Comparison of ENCODE assay signal across 8 cellular contexts in the genomic region with DNA sequence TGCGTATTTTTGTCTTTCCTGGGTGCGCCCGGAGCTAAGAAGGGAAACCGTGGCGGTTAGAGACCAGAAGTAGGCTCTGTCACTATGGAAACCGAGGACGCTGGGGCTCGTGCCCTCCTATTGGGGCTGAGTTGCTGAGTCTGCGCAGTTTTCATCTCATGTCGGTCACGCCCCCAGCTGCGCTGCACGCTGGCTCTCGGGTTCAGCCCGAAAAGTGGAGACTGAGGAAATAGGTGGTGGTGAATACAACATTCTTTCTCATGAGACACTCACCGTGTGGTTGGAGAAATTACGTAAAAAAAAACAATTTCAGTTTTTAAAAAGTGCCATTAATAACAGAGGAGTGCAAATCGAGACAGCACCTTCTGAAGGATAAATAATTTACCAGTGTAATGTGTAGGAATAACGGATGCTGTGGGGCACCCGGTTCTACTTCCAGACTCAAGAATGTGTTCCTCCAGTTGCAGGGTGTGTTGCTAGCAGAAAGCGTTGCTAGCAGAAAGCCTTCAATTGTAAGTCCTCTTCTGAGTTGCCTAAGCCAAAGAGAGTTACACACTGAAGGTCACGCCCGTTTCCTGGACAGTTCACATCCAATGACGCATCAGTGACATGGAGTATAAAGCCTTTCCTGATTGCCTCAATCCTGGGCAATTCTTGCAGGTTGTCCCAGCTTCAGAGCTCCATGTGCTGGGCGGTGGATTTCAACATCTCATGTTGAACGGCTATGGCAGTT. TPM values are rescaled to one million over a fixed set of nuclear protein-coding genes. Genes with fewer than 3 reads are reported as not detected.
DNase-seq lines count a peak whose midpoint lies in the region; ATAC-seq, FAIRE-seq and TF ChIP-seq lines count a peak whose summit lies in the region.

No MANE protein-coding gene starts in this region.

- peak overlapping the region; percentile 70 for H3K4me3 ChIP-seq in AG04450 (ENCODE audit: low read depth, low read length)
- H3K4me3 ChIP-seq in kidney (ENCODE audit: low read length in 2 of 2): peak overlapping the region; percentile 67 to 68

- POLR2A ChIA-PET in AG04450 (lab: Yijun Ruan, JAX): interaction anchor here (1.4 kb wide), 1 partner anchor 10 kb away, joined by 5 read pairs; no protein-coding TSS in a partner anchor

- intact Hi-C loops in kidney (cut with DNase I): no loop called here

- no peak overlapping the region for H3K27ac ChIP-seq in AG04450 (ENCODE audit: low read depth, low read length)
- H3K27ac ChIP-seq in kidney (ENCODE audit: low read depth in 2 of 2, low read length in 2 of 2): peak overlapping the region in 1 of 2 donors; percentile 13

- DNase-seq in AG04450 (ENCODE audit: low read depth, low spot score): peak; percentile 67
- DNase-seq in NCI-H345 (lab: John Stamatoyannopoulos, UW): peak; percentile 96
- peak; percentile 49 for DNase-seq in cerebellar cortex (ENCODE audit: low spot score)
- DNase-seq in kidney: peak; percentile 96
- peak; percentile 68 to 74 for DNase-seq in stimulated activated CD4-positive, alpha-beta T cell treated with anti-CD3 and anti-CD28 coated beads, Interleukin-15, amount 100 ng/mL, for 1 hour (ENCODE audit: low read depth in 1 of 2, low spot score in 1 of 2)

- ATAC-seq in GM19023 (IDR thresholded peaks at IDR 0.05; ENCODE audit: unreplicated experiment) (peak; percentile 93), HG03342 (IDR thresholded peaks at IDR 0.05; ENCODE audit: unreplicated experiment) (peak; percentile 92)
- ATAC-seq in activated CD4-positive, CD25-positive, alpha-beta regulatory T cell treated with anti-CD3 and anti-CD28 coated beads, Interleukin-2, amount 50 U/mL, for 24 hours: peak; percentile 100

- TF ChIP-seq CTCF in AG04450 (IDR thresholded peaks at IDR 0.05; ENCODE audit: low read depth, low read length): no peak
- no peak for TF ChIP-seq CTCF in kidney (IDR thresholded peaks at IDR 0.05; ENCODE audit: borderline replicate concordance, extremely low read depth, insufficient read depth)

- peak overlapping the region; percentile 22 to 43 for H3K9ac ChIP-seq in kidney (ENCODE audit: low read length in 2 of 2)

- CTCF ChIA-PET in AG04450 (lab: Charles Lee): interaction anchor here (1.7 kb wide), 1 partner anchor 49 kb away, joined by 12 read pairs; no protein-coding TSS in a partner anchor

- H3K27me3 ChIP-seq in AG04450 (ENCODE audit: control insufficient read depth, insufficient read depth, low read length): no peaks in the 10 kb centered on the region

- no peaks in the 10 kb centered on the region for H3K9me3 ChIP-seq in AG04450 (ENCODE audit: control insufficient read depth, insufficient read depth, low read length)
- peaks cover 0 to 2% of the 10 kb centered on the region in 2 donors for H3K9me3 ChIP-seq in kidney (ENCODE audit: control insufficient read depth in 1 of 2, low read length in 2 of 2)

- FAIRE-seq in kidney (lab: Jason Lieb, UNC): peak; percentile 29

- H3K4me1 ChIP-seq in kidney (ENCODE audit: control insufficient read depth in 1 of 2, insufficient read depth in 1 of 2, low read depth in 1 of 2, low read length in 2 of 2): peaks cover 7 to 8% of the 10 kb centered on the region in 2 donors

- no peaks in the 10 kb centered on the region for H3K36me3 ChIP-seq in kidney (ENCODE audit: control insufficient read depth in 1 of 2, insufficient read depth in 2 of 2, low read length in 2 of 2)

RNA-seq across cellular contexts. Expression of a gene that starts 20.4 kb away (rescaled TPM):
- 23.6 and 24.5 TPM in 2 replicates for polyA plus RNA-seq in AG04450 (2011; rRNA removed)
- polyA minus RNA-seq in AG04450 (2011; rRNA and poly(A)+ RNA removed): 18.5 and 19.5 TPM in 2 replicates
- 88.7 TPM for total RNA-seq in kidney
- 39.0 TPM for polyA plus RNA-seq in kidney (ENCODE audit: insufficient read depth, low read depth, low replicate concordance)

RNA-seq across cellular contexts. Expression of a gene that starts 26.6 kb away (rescaled TPM):
- polyA plus RNA-seq in AG04450 (2011; rRNA removed): 35.3 and 39.5 TPM in 2 replicates
- 39.2 and 51.3 TPM in 2 replicates for polyA minus RNA-seq in AG04450 (2011; rRNA and poly(A)+ RNA removed)
- total RNA-seq in kidney: 79.3 TPM
- 24.7 TPM for polyA plus RNA-seq in kidney (ENCODE audit: insufficient read depth, low read depth, low replicate concordance)

RNA-seq across cellular contexts. Expression of a gene that starts 41.6 kb away (rescaled TPM):
- 0.24 and 0.26 TPM in 2 replicates for polyA plus RNA-seq in AG04450 (2011; rRNA removed)
- 0.17 TPM in 1 of 2 replicates, not detected in the other for polyA minus RNA-seq in AG04450 (2011; rRNA and poly(A)+ RNA removed)
- 1.3 TPM for total RNA-seq in kidney
- 3.9 TPM for polyA plus RNA-seq in kidney (ENCODE audit: insufficient read depth, low read depth, low replicate concordance)
